Comparison of ENCODE assay signal across 17 cellular contexts in genomic region chr2:15243762-15244161, GRCh38.
DNase-seq lines count a peak whose midpoint lies in the region; ATAC-seq and TF ChIP-seq lines count a peak whose summit lies in the region.
"Had no signal": no experiment of that assay in that cellular context is flagged by ENCODE, and none has a peak within 500 bp of the region (broad histone marks: within the 10 kb centered on the region; RNA-seq: fewer than 3 reads in every experiment).

No MANE protein-coding gene starts in this region.

- H4K8ac ChIP-seq in IMR-90 (ENCODE audit: low read depth in 2 of 2, low read length in 2 of 2): no peak overlapping the region

- peaks cover 9% of the 10 kb centered on the region; the same call in 1 of the 2 replicates for H3K9me1 ChIP-seq in IMR-90 (ENCODE audit: insufficient read depth, low read length)

- WGBS in IMR-90 (ENCODE audit: extremely low coverage in 2 of 2, insufficient read length in 1 of 2), 2 experiments: no CpG with 5 or more reads among the region's 6 CpGs
- 51% methylated on average over 6 of the region's 6 CpGs for WGBS in hepatocyte (ENCODE audit: low lambda C conversion rate, missing lambda C conversion rate)
- WGBS in endodermal cell (ENCODE audit: insufficient coverage in 1 of 2, insufficient read length in 1 of 2), 2 experiments: 82% methylated on average over 6 of the region's 6 CpGs; no CpG with 5 or more reads in 1 of the 2 experiments

- H3K4me1 ChIP-seq in IMR-90 (ENCODE audit: control insufficient read depth, insufficient read depth, low read length) (no peaks in the 10 kb centered on the region), hepatocyte (ENCODE audit: insufficient read depth) (no peaks in the 10 kb centered on the region), endodermal cell (ENCODE audit: control insufficient read depth, insufficient read depth, low read length) (no peaks in the 10 kb centered on the region)

- no peak overlapping the region for H3K14ac ChIP-seq in IMR-90 (replicated peaks; ENCODE audit: low read depth, low read length)

- H3K36me3 ChIP-seq in IMR-90 (ENCODE audit: control insufficient read depth, insufficient read depth, low read length): peaks cover 2% of the 10 kb centered on the region; the same call in 1 of the 2 replicates
- no peaks in the 10 kb centered on the region for H3K36me3 ChIP-seq in hepatocyte (replicated peaks; ENCODE audit: insufficient read depth, low read depth)
- no peaks in the 10 kb centered on the region for H3K36me3 ChIP-seq in endodermal cell (ENCODE audit: control insufficient read depth, insufficient read depth, low read length)
- H3K36me3 ChIP-seq: sigmoid colon had no signal

- BruUV-seq in IMR-90 (replicated peaks; lab: Mats Ljungman, UMichigan): no TSS peak

- H3K27ac ChIP-seq in IMR-90 (ENCODE audit: insufficient read depth, low read length) (no peak overlapping the region), hepatocyte (no peak overlapping the region), endodermal cell (ENCODE audit: low read depth, low read length) (no peak overlapping the region)
- H3K27ac ChIP-seq: epithelial cell of prostate, sigmoid colon had no signal

- H3K4me3 Mint-ChIP-seq in activated T-cell treated with anti-CD3 and anti-CD28 coated beads, Interleukin-2, amount 50 U/mL, for 4 hours: no peak overlapping the region
- H3K4me3 Mint-ChIP-seq in endodermal cell: no peak overlapping the region
- H3K4me3 Mint-ChIP-seq: activated T-helper 17 cell treated with anti-CD3 and anti-CD28 coated beads, Interleukin-2, amount 50 U/mL, for 72 hours; CD4-positive, CD25-positive, alpha-beta regulatory T cell had no signal

- H2BK20ac ChIP-seq in IMR-90 (ENCODE audit: low read depth, low read length): no peak overlapping the region

- in situ Hi-C loops in IMR-90 (cut with MboI; ENCODE audit: low sequenced_read_pairs): no loop called here

- CTCF ChIA-PET in IMR-90 (lab: Yijun Ruan, JAX): no interaction called here

- H4K91ac ChIP-seq in IMR-90 (ENCODE audit: insufficient read depth, low read depth, low read length): no peak overlapping the region

- peaks cover 26% of the 10 kb centered on the region for H3K36me3 Mint-ChIP-seq in activated T-cell treated with anti-CD3 and anti-CD28 coated beads, Interleukin-2, amount 50 U/mL, for 4 hours (ENCODE audit: insufficient read depth)
- peaks cover 3% of the 10 kb centered on the region for H3K36me3 Mint-ChIP-seq in endodermal cell (ENCODE audit: low read depth)

- no peak overlapping the region for H2AK5ac ChIP-seq in IMR-90 (ENCODE audit: low read depth, low read length)

- DNase-seq in DMS153 treated with DMSO at 0.1 percent for 48 hours (lab: John Stamatoyannopoulos, UW; ENCODE audit: unreplicated experiment) (peak; percentile 33), IMR-90 (peak; percentile 46), SW480 (ENCODE audit: low spot score) (peak; percentile 58), hepatocyte (ENCODE audit: low spot score) (peak; percentile 15), endodermal cell (no peak)
- DNase-seq in activated T-cell treated with anti-CD3 and anti-CD28 coated beads, Interleukin-2, amount 50 U/mL, for 4 hours: no peak
- no peak for DNase-seq in activated T-cell treated with anti-CD3 and anti-CD28 coated beads, Interleukin-2, amount 50 U/mL, for 1 hour
- DNase-seq: activated CD4-positive, alpha-beta T cell treated with anti-CD3 and anti-CD28 coated beads for 48 hours; CD4-positive, CD25-positive, alpha-beta regulatory T cell; HCEC 1CT; immature natural killer cell; KG1; NCI-H446 treated with DMSO at 0.1 percent for 48 hours; sigmoid colon had no signal

- no peak overlapping the region for H2BK5ac ChIP-seq in IMR-90 (ENCODE audit: low read depth, low read length, poor library complexity, severe bottlenecking)

- POLR2A ChIA-PET in IMR-90 (lab: Charles Lee; ENCODE audit: unreplicated experiment): no interaction called here

- no peak overlapping the region for H3K9ac ChIP-seq in IMR-90 (ENCODE audit: low read depth, low read length)
- H3K9ac ChIP-seq in endodermal cell (ENCODE audit: extremely low read depth, low read length, poor library complexity, severe bottlenecking): no peak overlapping the region

- H3K4me3 ChIP-seq in IMR-90 (ENCODE audit: insufficient read depth, low read depth, low read length) (no peak overlapping the region), hepatocyte (no peak overlapping the region), endodermal cell (ENCODE audit: low read length) (no peak overlapping the region)
- H3K4me3 ChIP-seq: sigmoid colon had no signal

- intact Hi-C loops in IMR-90 (cut with micrococcal nuclease): no loop called here

- H2AFZ ChIP-seq in IMR-90 (replicated peaks; ENCODE audit: low read length, poor library complexity) (no peak overlapping the region), hepatocyte (no peak overlapping the region)

- H3K56ac ChIP-seq in IMR-90 (ENCODE audit: extremely low read depth, insufficient read depth, low read length): no peak overlapping the region

- no peaks in the 10 kb centered on the region for H3K79me2 ChIP-seq in hepatocyte

- TF ChIP-seq POLR2A in IMR-90 (IDR thresholded peaks at IDR 0.05; ENCODE audit: low read depth, low read length): no peak

- dilution Hi-C loops in IMR-90 (cut with HindIII; ENCODE audit: low sequenced_read_pairs, unreplicated experiment): no loop called here

- no peaks in the 10 kb centered on the region for H3K9me3 Mint-ChIP-seq in activated T-cell treated with anti-CD3 and anti-CD28 coated beads, Interleukin-2, amount 50 U/mL, for 4 hours
- no peaks in the 10 kb centered on the region for H3K9me3 Mint-ChIP-seq in endodermal cell
- H3K9me3 Mint-ChIP-seq: activated T-helper 17 cell treated with anti-CD3 and anti-CD28 coated beads, Interleukin-2, amount 50 U/mL, for 72 hours; immature natural killer cell had no signal

- no peak overlapping the region for H3K4me2 ChIP-seq in IMR-90 (ENCODE audit: low read depth, low read length)
- H3K4me2 ChIP-seq in hepatocyte: no peak overlapping the region

- H3K9me3 ChIP-seq in IMR-90 (ENCODE audit: control insufficient read depth, insufficient read depth, low read length) (no peaks in the 10 kb centered on the region), hepatocyte (ENCODE audit: low read depth) (no peaks in the 10 kb centered on the region), endodermal cell (ENCODE audit: control insufficient read depth, low read length) (no peaks in the 10 kb centered on the region)
- H3K9me3 ChIP-seq: sigmoid colon had no signal

- H2BK120ac ChIP-seq in IMR-90 (ENCODE audit: low read depth, low read length): no peak overlapping the region

- no peaks in the 10 kb centered on the region for H3K27me3 Mint-ChIP-seq in activated T-cell treated with anti-CD3 and anti-CD28 coated beads, Interleukin-2, amount 50 U/mL, for 4 hours (ENCODE audit: low read depth)
- H3K27me3 Mint-ChIP-seq in endodermal cell (ENCODE audit: insufficient read depth): no peaks in the 10 kb centered on the region
- H3K27me3 Mint-ChIP-seq: activated T-helper 17 cell treated with anti-CD3 and anti-CD28 coated beads, Interleukin-2, amount 50 U/mL, for 72 hours; CD4-positive, CD25-positive, alpha-beta regulatory T cell had no signal

- H3K27me3 ChIP-seq in IMR-90 (ENCODE audit: control insufficient read depth, insufficient read depth, low read length) (no peaks in the 10 kb centered on the region), hepatocyte (no peaks in the 10 kb centered on the region), endodermal cell (ENCODE audit: control insufficient read depth, insufficient read depth, low read length, poor library complexity, severe bottlenecking) (no peaks in the 10 kb centered on the region)
- H3K27me3 ChIP-seq: sigmoid colon had no signal

- H3K23ac ChIP-seq in IMR-90 (ENCODE audit: low read depth, low read length): no peak overlapping the region

- no peak overlapping the region for H2AK9ac ChIP-seq in IMR-90 (replicated peaks; ENCODE audit: low read depth, low read length, poor library complexity)

- no peak for TF ChIP-seq RAD21 in IMR-90 (IDR thresholded peaks at IDR 0.05; ENCODE audit: low read length)

- no peaks in the 10 kb centered on the region for H3K9me2 ChIP-seq in hepatocyte (replicated peaks; ENCODE audit: insufficient read depth)

- H3K4me1 Mint-ChIP-seq in activated T-cell treated with anti-CD3 and anti-CD28 coated beads, Interleukin-2, amount 50 U/mL, for 4 hours (ENCODE audit: low read depth): peaks cover 17% of the 10 kb centered on the region
- H3K4me1 Mint-ChIP-seq in endodermal cell: peaks cover 6% of the 10 kb centered on the region

- no peak overlapping the region for H4K5ac ChIP-seq in IMR-90 (ENCODE audit: low read depth, low read length)

- no peak overlapping the region for H3K27ac Mint-ChIP-seq in endodermal cell
- H3K27ac Mint-ChIP-seq: activated T-helper 17 cell treated with anti-CD3 and anti-CD28 coated beads, Interleukin-2, amount 50 U/mL, for 72 hours; CD4-positive, CD25-positive, alpha-beta regulatory T cell had no signal

- H3K4ac ChIP-seq in IMR-90 (ENCODE audit: low read depth, low read length): no peak overlapping the region

- no peak overlapping the region for H3K18ac ChIP-seq in IMR-90 (ENCODE audit: low read depth, low read length)

- ATAC-seq in IMR-90 (ENCODE audit: low read depth): no peak
- no peak for ATAC-seq in activated T-cell treated with anti-CD3 and anti-CD28 coated beads, Interleukin-2, amount 50 U/mL, for 4 hours
- no peak for ATAC-seq in HG03442 (IDR thresholded peaks at IDR 0.05; ENCODE audit: unreplicated experiment)
- ATAC-seq: activated T-helper 17 cell treated with anti-CD3 and anti-CD28 coated beads, Interleukin-2, amount 50 U/mL, for 72 hours had no signal

- no peak overlapping the region for H2BK15ac ChIP-seq in IMR-90 (ENCODE audit: low read depth, low read length)

- peaks cover 3 to 10% of the 10 kb centered on the region in 2 experiments for H3K79me1 ChIP-seq in IMR-90 (ENCODE audit: low read depth in 1 of 2, low read length in 2 of 2)

- TF ChIP-seq CTCF in IMR-90 (conservative IDR thresholded peaks at IDR 0.05; ENCODE audit: low read depth, low read length) (no peak), hepatocyte (IDR thresholded peaks at IDR 0.05; ENCODE audit: poor library complexity) (no peak), endodermal cell (conservative IDR thresholded peaks at IDR 0.05) (no peak)

- H4K20me1 ChIP-seq in IMR-90 (ENCODE audit: insufficient read depth, low read length) (no peaks in the 10 kb centered on the region), hepatocyte (ENCODE audit: insufficient read depth, poor library complexity, severe bottlenecking) (no peaks in the 10 kb centered on the region)

TF ChIP-seq in IMR-90, 13 proteins besides CTCF, POLR2A, EP300 and RAD21 (continues in another document):
- TF ChIP-seq NFE2L2 (IDR thresholded peaks at IDR 0.05; ENCODE audit: low read depth, low read length): no peak
- TF ChIP-seq BHLHE40 (IDR thresholded peaks at IDR 0.05; ENCODE audit: low read depth, low read length): no peak
- TF ChIP-seq SMC3 (IDR thresholded peaks at IDR 0.05; ENCODE audit: low read depth, low read length): no peak
- TF ChIP-seq FOS (IDR thresholded peaks at IDR 0.05; ENCODE audit: low read depth, low read length): no peak
- no peak for TF ChIP-seq RCOR1 (IDR thresholded peaks at IDR 0.05; ENCODE audit: insufficient replicate concordance, low read length)
- TF ChIP-seq MAZ (IDR thresholded peaks at IDR 0.05; ENCODE audit: borderline replicate concordance, low read depth, low read length): no peak

Comparison
In these comparisons a context has a peak if more than half of its experiments do, and no peak if none do; other contexts are left out.
1. DNase-seq: peak in DMS153 treated with DMSO at 0.1 percent for 48 hours (single experiment), IMR-90 (single experiment), SW480 (single experiment) and hepatocyte (single experiment); none in activated T-cell treated with anti-CD3 and anti-CD28 coated beads, Interleukin-2, amount 50 U/mL, for 4 hours (single experiment), endodermal cell (single experiment) and activated T-cell treated with anti-CD3 and anti-CD28 coated beads, Interleukin-2, amount 50 U/mL, for 1 hour (single experiment).